In the genomic region with DNA sequence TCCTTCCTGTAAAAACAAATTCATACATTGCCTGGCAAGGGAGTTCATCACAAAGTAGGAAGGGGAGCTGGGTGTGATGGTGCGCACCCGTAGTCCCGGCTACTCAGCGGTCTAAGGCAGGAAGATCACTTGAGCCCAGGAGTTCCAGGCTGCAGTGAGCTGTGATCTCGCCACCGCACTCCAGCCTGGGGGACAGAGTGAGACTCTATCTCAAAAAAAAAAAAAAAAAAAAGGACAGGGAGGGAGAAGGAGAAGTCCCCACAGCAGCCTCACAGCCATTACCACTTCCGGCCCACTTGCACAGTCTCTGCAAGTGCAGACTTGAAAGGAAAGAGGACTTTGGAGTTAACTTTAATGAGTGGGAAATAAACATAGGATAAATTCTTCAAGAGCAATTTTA, we compare ENCODE assay signal across 10 cellular contexts.
DNase-seq lines count a peak whose midpoint lies in the region; ATAC-seq, FAIRE-seq and TF ChIP-seq lines count a peak whose summit lies in the region.
"Had no signal": no experiment of that assay in that cellular context is flagged by ENCODE, and none has a peak within 500 bp of the region (broad histone marks: within the 10 kb centered on the region; RNA-seq: fewer than 3 reads in every experiment).

No MANE protein-coding gene starts in this region.

- no peaks in the 10 kb centered on the region for H4K20me1 ChIP-seq in keratinocyte (ENCODE audit: control insufficient read depth, extremely low read depth, insufficient read depth, low read length)

- H3K9me1 ChIP-seq in keratinocyte (ENCODE audit: control insufficient read depth, extremely low read depth, insufficient read depth, low read length), result no peaks in the 10 kb centered on the region

- peak overlapping the region; percentile 82 for H3K27ac ChIP-seq in keratinocyte (ENCODE audit: control insufficient read depth, insufficient read depth, low read length)

- H3K9me3 ChIP-seq in keratinocyte (ENCODE audit: control insufficient read depth, low read depth, low read length), result peaks cover 3% of the 10 kb centered on the region
- H3K9me3 ChIP-seq: tibial nerve had no signal

- H3K27me3 ChIP-seq in keratinocyte (ENCODE audit: control insufficient read depth, extremely low read depth, insufficient read depth, low read length), result no peaks in the 10 kb centered on the region
- H3K27me3 ChIP-seq: tibial nerve had no signal

- peaks cover 0 to 2% (median 0%) of the 10 kb centered on the region in 7 donors for H3K9me3 Mint-ChIP-seq in CD14-positive monocyte

- intact Hi-C loops in CD14-positive monocyte (cut with micrococcal nuclease) (no loop called here), lower leg skin (cut with DNase I; ENCODE audit: low total_unique reads) (no loop called here)

- no peak for TF ChIP-seq POLR2A in lower leg skin (IDR thresholded peaks at IDR 0.05)

- H3K4me1 Mint-ChIP-seq in CD14-positive monocyte, result peaks cover 5% of the 10 kb centered on the region

- H3K36me3 ChIP-seq in keratinocyte (ENCODE audit: control insufficient read depth in 2 of 2, extremely low read depth in 1 of 2, insufficient read depth in 2 of 2, low read length in 2 of 2), result peaks cover 0 to 2% of the 10 kb centered on the region in 2 experiments
- H3K36me3 ChIP-seq: tibial nerve had no signal

- TF ChIP-seq CTCF in CD14-positive monocyte (IDR thresholded peaks at IDR 0.05) (no peak), keratinocyte (optimal IDR thresholded peaks at IDR 0.05 in 1 of 3, IDR thresholded peaks at IDR 0.05 in 1 of 3, conservative IDR thresholded peaks at IDR 0.05 in 1 of 3; ENCODE audit: extremely low read depth in 1 of 3, insufficient read depth in 2 of 3, low read length in 3 of 3) (no peak), foreskin fibroblast (IDR thresholded peaks at IDR 0.05; ENCODE audit: low read depth, low read length) (no peak), lower leg skin (IDR thresholded peaks at IDR 0.05) (no peak)

- H3K4me3 ChIP-seq in keratinocyte (ENCODE audit: control insufficient read depth in 2 of 3, extremely low read depth in 1 of 3, insufficient read depth in 2 of 3, low read depth in 1 of 3, low read length in 3 of 3) (peak overlapping the region in 2 of 3 experiments; percentile 38 to 50), foreskin fibroblast (ENCODE audit: low read depth in 1 of 2, low read length in 2 of 2) (peak overlapping the region in 1 of 2 donors; percentile 30), lower leg skin (ENCODE audit: low read depth, poor library complexity, severe bottlenecking) (no peak overlapping the region)
- H3K4me3 ChIP-seq: K562, tibial nerve had no signal

- no peak for ATAC-seq in GM21526 (IDR thresholded peaks at IDR 0.05; ENCODE audit: low FRiP score, unreplicated experiment)
- ATAC-seq: K562 had no signal

- peaks cover 7 to 8% of the 10 kb centered on the region in 2 donors for H3K36me3 Mint-ChIP-seq in CD14-positive monocyte

- peak overlapping the region in 6 of 7 donors; percentile 6 to 87 (median 64) for H3K27ac Mint-ChIP-seq in CD14-positive monocyte

- peak; percentile 49 for FAIRE-seq in HTR-8/SVneo (lab: Jason Lieb, UNC)
- peak; percentile 13 for FAIRE-seq in keratinocyte (lab: Jason Lieb, UNC)
- FAIRE-seq: K562 had no signal

- H3K4me2 ChIP-seq in keratinocyte (ENCODE audit: control insufficient read depth, extremely low read depth, insufficient read depth, low read depth, low read length), result peak overlapping the region; percentile 70

- 78 to 83% methylated on average over 7 of the region's 7 CpGs for WGBS in lower leg skin, 2 donors

- H3K4me1 ChIP-seq in keratinocyte (ENCODE audit: control insufficient read depth, extremely low read depth, insufficient read depth, low read length), result peaks cover 41% of the 10 kb centered on the region

- H3K4me3 Mint-ChIP-seq in CD14-positive monocyte, result peak overlapping the region; percentile 72 to 88

- no peak overlapping the region for H2AFZ ChIP-seq in keratinocyte (ENCODE audit: control insufficient read depth, low read length)

- H3K27me3 Mint-ChIP-seq in CD14-positive monocyte (ENCODE audit: low read depth in 3 of 3), result peaks cover 0 to 1% (median 0%) of the 10 kb centered on the region in 3 donors

- DNase-seq in CD14-positive monocyte (ENCODE audit: low spot score), result no peak
- DNase-seq in HTR-8/SVneo (ENCODE audit: insufficient read length, low spot score), result no peak
- peak; percentile 5 for DNase-seq in activated CD4-positive, alpha-beta T cell treated with anti-CD3 and anti-CD28 coated beads, Interleukin-2, amount 50 U/mL, for 1 hour
- no peak for DNase-seq in keratinocyte (ENCODE audit: low read depth, low spot score)
- no peak for DNase-seq in foreskin fibroblast
- DNase-seq in lower leg skin (ENCODE audit: low spot score in 2 of 2), result no peak
- DNase-seq in NCI-H446 treated with DMSO at 0.1 percent for 48 hours (lab: John Stamatoyannopoulos, UW), result no peak

- H3K79me2 ChIP-seq in keratinocyte (ENCODE audit: control insufficient read depth, insufficient read depth, low read length), result no peaks in the 10 kb centered on the region

- H3K9ac ChIP-seq in keratinocyte (ENCODE audit: control insufficient read depth, extremely low read depth, insufficient read depth, low read length), result peak overlapping the region; percentile 63

- dilution Hi-C loops in keratinocyte (cut with MboI; ENCODE audit: extremely low pct_ligation_motif_present, low sequenced_read_pairs), result no loop called here
